Comparison of ENCODE assay signal across 1 cellular context in the genomic region with DNA sequence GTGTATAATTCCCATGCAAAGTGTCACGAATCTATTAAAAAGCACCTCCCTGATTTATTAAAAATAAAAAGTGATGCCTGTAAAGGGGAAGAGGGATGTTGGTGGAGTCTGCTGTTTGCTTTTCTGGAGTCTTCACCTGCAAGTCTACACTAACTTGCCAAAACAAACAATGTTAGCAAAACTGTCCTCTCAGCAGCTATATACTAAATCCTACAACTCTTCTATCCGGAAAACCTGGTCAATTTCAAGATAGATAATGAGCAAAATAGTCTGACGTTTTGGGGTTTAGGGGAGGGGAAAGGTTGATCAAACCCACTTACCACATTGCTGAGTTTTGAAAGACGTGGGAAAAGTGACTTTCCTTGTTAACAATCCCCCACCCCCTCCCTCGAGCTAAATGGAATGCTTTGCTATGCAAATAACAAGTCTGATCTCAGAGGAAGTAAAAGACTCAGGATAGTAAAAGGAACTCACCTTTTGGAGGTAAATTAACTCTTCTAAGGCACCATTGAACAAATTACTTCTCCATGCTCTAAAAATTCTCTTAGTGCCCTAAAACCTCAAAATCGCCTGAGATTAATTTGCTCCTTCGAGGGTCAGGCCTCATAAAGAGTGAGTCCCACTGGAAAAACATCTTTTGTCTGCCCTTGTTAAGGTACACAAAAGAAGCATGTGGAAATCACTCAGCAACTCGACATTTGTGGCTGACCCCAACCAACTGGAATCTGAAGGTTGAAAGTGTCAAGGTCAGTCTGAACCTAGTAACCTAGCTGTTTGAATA.
TF ChIP-seq lines count a peak whose summit lies in the region.

No MANE protein-coding gene starts in this region.

TF ChIP-seq in HepG2, 621 proteins besides CTCF, POLR2A, EP300 and RAD21 (continued from another document and continues in another):
- TF ChIP-seq, protein P1, sequence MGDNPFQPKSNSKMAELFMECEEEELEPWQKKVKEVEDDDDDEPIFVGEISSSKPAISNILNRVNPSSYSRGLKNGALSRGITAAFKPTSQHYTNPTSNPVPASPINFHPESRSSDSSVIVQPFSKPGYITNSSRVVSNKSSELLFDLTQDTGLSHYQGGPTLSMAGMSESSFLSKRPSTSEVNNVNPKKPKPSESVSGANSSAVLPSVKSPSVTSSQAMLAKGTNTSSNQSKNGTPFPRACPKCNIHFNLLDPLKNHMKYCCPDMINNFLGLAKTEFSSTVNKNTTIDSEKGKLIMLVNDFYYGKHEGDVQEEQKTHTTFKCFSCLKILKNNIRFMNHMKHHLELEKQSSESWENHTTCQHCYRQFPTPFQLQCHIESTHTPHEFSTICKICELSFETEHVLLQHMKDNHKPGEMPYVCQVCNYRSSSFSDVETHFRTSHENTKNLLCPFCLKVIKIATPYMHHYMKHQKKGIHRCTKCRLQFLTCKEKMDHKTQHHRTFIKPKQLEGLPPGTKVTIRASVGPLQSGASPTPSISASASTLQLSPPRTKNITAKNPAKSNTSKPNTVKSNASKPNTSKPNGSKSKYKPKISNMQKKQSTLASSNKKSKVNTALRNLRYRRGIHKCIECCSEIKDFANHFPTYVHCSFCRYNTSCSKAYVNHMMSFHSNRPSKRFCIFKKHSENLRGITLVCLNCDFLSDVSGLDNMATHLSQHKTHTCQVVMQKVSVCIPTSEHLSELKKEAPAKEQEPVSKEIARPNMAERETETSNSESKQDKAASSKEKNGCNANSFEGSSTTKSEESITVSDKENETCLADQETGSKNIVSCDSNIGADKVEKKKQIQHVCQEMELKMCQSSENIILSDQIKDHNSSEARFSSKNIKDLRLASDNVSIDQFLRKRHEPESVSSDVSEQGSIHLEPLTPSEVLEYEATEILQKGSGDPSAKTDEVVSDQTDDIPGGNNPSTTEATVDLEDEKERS (CRISPR knock-in tag; IDR thresholded peaks at IDR 0.05): no peak
- TF ChIP-seq STAT5B (CRISPR knock-in tag; IDR thresholded peaks at IDR 0.05) (no peak), FOXO1 (CRISPR knock-in tag; IDR thresholded peaks at IDR 0.05) (peak; percentile 61; the same call in 1 of the 2 replicates), ZFAT (CRISPR knock-in tag; conservative IDR thresholded peaks at IDR 0.05) (no peak), ZSCAN12 (CRISPR knock-in tag; IDR thresholded peaks at IDR 0.05) (no peak), ZBTB7A (CRISPR knock-in tag; IDR thresholded peaks at IDR 0.05) (no peak), NKX3-1 (CRISPR knock-in tag; IDR thresholded peaks at IDR 0.05) (no peak), ZNF780A (CRISPR knock-in tag; IDR thresholded peaks at IDR 0.05) (no peak), SIN3A (IDR thresholded peaks at IDR 0.05; ENCODE audit: borderline replicate concordance, low read depth, low read length) (no peak; the same call in 1 of the 2 replicates), ZNF746 (CRISPR knock-in tag; IDR thresholded peaks at IDR 0.05) (no peak), SIX1 (CRISPR knock-in tag; IDR thresholded peaks at IDR 0.05; ENCODE audit: borderline replicate concordance) (no peak), KDM5A (IDR thresholded peaks at IDR 0.05; ENCODE audit: borderline replicate concordance, low read length) (no peak; the same call in 1 of the 2 replicates), SNAI1 (CRISPR knock-in tag; IDR thresholded peaks at IDR 0.05; ENCODE audit: borderline replicate concordance) (no peak), KAT2B (IDR thresholded peaks at IDR 0.05; ENCODE audit: borderline replicate concordance, low read depth, low read length) (no peak), NFYC (CRISPR knock-in tag; IDR thresholded peaks at IDR 0.05) (no peak), ZNF720 (CRISPR knock-in tag; IDR thresholded peaks at IDR 0.05) (no peak), EED (CRISPR knock-in tag; IDR thresholded peaks at IDR 0.05) (no peak), BRD4 (CRISPR knock-in tag; IDR thresholded peaks at IDR 0.05) (no peak), RXRB (CRISPR knock-in tag; IDR thresholded peaks at IDR 0.05; ENCODE audit: borderline replicate concordance) (peak; percentile 79; the same call in 1 of the 2 replicates), U2AF2 (IDR thresholded peaks at IDR 0.05; ENCODE audit: low read depth, low read length) (no peak), MAF1 (CRISPR knock-in tag; IDR thresholded peaks at IDR 0.05; ENCODE audit: borderline replicate concordance) (no peak), HOXD1 (CRISPR knock-in tag; IDR thresholded peaks at IDR 0.05) (no peak), FOXA1 (IDR thresholded peaks at IDR 0.05) (no peak), FOXA1 (CRISPR knock-in tag; IDR thresholded peaks at IDR 0.05) (no peak), ZNF335 (CRISPR knock-in tag; IDR thresholded peaks at IDR 0.05) (no peak), ZNF644 (CRISPR knock-in tag; IDR thresholded peaks at IDR 0.05; ENCODE audit: low read depth) (peak; percentile 70; the same call in 1 of the 2 replicates), MLLT10 (CRISPR knock-in tag; IDR thresholded peaks at IDR 0.05) (no peak), KAT7 (CRISPR knock-in tag; IDR thresholded peaks at IDR 0.05; ENCODE audit: borderline replicate concordance) (no peak), MED8 (CRISPR knock-in tag; IDR thresholded peaks at IDR 0.05; ENCODE audit: insufficient replicate concordance) (no peak), ZNF333 (CRISPR knock-in tag; IDR thresholded peaks at IDR 0.05; ENCODE audit: borderline replicate concordance) (no peak), NCOA1 (CRISPR knock-in tag; IDR thresholded peaks at IDR 0.05) (no peak), NFKBIZ (CRISPR knock-in tag; IDR thresholded peaks at IDR 0.05) (0 out of 2 replicates have a peak, but pooled peaks have one; percentile 21), SETDB1 (CRISPR knock-in tag; IDR thresholded peaks at IDR 0.05; ENCODE audit: borderline replicate concordance) (no peak), CREB1 (IDR thresholded peaks at IDR 0.05) (no peak), CREB1 (CRISPR knock-in tag; IDR thresholded peaks at IDR 0.05) (peak; percentile 58; the same call in 1 of the 2 replicates), CCAR2 (optimal IDR thresholded peaks at IDR 0.05; ENCODE audit: low read depth, low read length) (no peak), ESRRA (CRISPR knock-in tag; IDR thresholded peaks at IDR 0.05; ENCODE audit: low read depth) (peak; percentile 89), ATF1 (CRISPR knock-in tag; IDR thresholded peaks at IDR 0.05) (no peak), DNMT1 (CRISPR knock-in tag; IDR thresholded peaks at IDR 0.05) (no peak), ZC3H13 (CRISPR knock-in tag; IDR thresholded peaks at IDR 0.05) (no peak), CHCHD3 (CRISPR knock-in tag; IDR thresholded peaks at IDR 0.05) (no peak), ZNF567 (CRISPR knock-in tag; IDR thresholded peaks at IDR 0.05; ENCODE audit: borderline replicate concordance) (no peak), ZNF883 (CRISPR knock-in tag; IDR thresholded peaks at IDR 0.05; ENCODE audit: not compliant biosample characterization) (no peak), TCF12 (IDR thresholded peaks at IDR 0.05) (no peak), TCF12 (CRISPR knock-in tag; IDR thresholded peaks at IDR 0.05) (no peak), ERF (CRISPR knock-in tag; IDR thresholded peaks at IDR 0.05) (no peak), ZKSCAN8 (CRISPR knock-in tag; IDR thresholded peaks at IDR 0.05; ENCODE audit: borderline replicate concordance) (peak; percentile 17; the same call in 1 of the 2 replicates), ISL2 (CRISPR knock-in tag; IDR thresholded peaks at IDR 0.05) (peak; percentile 55; the same call in 1 of the 2 replicates), MTF2 (CRISPR knock-in tag; IDR thresholded peaks at IDR 0.05; ENCODE audit: borderline replicate concordance) (no peak), TCF7L2 (IDR thresholded peaks at IDR 0.05; ENCODE audit: low read depth, low read length) (no peak), TBX3 (IDR thresholded peaks at IDR 0.05; ENCODE audit: borderline replicate concordance) (no peak)
- TF ChIP-seq, protein P2, sequence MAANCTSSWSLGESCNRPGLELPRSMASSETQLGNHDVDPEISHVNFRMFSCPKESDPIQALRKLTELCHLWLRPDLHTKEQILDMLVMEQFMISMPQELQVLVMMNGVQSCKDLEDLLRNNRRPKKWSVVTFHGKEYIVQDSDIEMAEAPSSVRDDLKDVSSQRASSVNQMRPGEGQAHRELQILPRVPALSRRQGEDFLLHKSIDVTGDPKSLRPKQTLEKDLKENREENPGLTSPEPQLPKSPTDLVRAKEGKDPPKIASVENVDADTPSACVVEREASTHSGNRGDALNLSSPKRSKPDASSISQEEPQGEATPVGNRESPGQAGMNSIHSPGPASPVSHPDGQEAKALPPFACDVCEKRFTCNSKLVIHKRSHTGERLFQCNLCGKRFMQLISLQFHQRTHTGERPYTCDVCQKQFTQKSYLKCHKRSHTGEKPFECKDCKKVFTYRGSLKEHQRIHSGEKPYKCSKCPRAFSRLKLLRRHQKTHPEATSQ (CRISPR knock-in tag; IDR thresholded peaks at IDR 0.05; ENCODE audit: borderline replicate concordance): no peak
- TF ChIP-seq, protein P3, sequence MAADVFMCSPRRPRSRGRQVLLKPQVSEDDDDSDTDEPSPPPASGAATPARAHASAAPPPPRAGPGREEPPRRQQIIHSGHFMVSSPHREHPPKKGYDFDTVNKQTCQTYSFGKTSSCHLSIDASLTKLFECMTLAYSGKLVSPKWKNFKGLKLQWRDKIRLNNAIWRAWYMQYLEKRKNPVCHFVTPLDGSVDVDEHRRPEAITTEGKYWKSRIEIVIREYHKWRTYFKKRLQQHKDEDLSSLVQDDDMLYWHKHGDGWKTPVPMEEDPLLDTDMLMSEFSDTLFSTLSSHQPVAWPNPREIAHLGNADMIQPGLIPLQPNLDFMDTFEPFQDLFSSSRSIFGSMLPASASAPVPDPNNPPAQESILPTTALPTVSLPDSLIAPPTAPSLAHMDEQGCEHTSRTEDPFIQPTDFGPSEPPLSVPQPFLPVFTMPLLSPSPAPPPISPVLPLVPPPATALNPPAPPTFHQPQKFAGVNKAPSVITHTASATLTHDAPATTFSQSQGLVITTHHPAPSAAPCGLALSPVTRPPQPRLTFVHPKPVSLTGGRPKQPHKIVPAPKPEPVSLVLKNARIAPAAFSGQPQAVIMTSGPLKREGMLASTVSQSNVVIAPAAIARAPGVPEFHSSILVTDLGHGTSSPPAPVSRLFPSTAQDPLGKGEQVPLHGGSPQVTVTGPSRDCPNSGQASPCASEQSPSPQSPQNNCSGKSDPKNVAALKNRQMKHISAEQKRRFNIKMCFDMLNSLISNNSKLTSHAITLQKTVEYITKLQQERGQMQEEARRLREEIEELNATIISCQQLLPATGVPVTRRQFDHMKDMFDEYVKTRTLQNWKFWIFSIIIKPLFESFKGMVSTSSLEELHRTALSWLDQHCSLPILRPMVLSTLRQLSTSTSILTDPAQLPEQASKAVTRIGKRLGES (CRISPR knock-in tag; IDR thresholded peaks at IDR 0.05; ENCODE audit: borderline replicate concordance): no peak
- TF ChIP-seq, protein P4, sequence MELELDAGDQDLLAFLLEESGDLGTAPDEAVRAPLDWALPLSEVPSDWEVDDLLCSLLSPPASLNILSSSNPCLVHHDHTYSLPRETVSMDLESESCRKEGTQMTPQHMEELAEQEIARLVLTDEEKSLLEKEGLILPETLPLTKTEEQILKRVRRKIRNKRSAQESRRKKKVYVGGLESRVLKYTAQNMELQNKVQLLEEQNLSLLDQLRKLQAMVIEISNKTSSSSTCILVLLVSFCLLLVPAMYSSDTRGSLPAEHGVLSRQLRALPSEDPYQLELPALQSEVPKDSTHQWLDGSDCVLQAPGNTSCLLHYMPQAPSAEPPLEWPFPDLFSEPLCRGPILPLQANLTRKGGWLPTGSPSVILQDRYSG (CRISPR knock-in tag; IDR thresholded peaks at IDR 0.05): no peak
- TF ChIP-seq, protein P5, sequence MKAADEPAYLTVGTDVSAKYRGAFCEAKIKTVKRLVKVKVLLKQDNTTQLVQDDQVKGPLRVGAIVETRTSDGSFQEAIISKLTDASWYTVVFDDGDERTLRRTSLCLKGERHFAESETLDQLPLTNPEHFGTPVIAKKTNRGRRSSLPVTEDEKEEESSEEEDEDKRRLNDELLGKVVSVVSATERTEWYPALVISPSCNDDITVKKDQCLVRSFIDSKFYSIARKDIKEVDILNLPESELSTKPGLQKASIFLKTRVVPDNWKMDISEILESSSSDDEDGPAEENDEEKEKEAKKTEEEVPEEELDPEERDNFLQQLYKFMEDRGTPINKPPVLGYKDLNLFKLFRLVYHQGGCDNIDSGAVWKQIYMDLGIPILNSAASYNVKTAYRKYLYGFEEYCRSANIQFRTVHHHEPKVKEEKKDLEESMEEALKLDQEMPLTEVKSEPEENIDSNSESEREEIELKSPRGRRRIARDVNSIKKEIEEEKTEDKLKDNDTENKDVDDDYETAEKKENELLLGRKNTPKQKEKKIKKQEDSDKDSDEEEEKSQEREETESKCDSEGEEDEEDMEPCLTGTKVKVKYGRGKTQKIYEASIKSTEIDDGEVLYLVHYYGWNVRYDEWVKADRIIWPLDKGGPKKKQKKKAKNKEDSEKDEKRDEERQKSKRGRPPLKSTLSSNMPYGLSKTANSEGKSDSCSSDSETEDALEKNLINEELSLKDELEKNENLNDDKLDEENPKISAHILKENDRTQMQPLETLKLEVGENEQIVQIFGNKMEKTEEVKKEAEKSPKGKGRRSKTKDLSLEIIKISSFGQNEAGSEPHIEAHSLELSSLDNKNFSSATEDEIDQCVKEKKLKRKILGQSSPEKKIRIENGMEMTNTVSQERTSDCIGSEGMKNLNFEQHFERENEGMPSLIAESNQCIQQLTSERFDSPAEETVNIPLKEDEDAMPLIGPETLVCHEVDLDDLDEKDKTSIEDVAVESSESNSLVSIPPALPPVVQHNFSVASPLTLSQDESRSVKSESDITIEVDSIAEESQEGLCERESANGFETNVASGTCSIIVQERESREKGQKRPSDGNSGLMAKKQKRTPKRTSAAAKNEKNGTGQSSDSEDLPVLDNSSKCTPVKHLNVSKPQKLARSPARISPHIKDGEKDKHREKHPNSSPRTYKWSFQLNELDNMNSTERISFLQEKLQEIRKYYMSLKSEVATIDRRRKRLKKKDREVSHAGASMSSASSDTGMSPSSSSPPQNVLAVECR (CRISPR knock-in tag; IDR thresholded peaks at IDR 0.05; ENCODE audit: borderline replicate concordance): no peak; the same call in 1 of the 2 replicates
- TF ChIP-seq, protein P6, sequence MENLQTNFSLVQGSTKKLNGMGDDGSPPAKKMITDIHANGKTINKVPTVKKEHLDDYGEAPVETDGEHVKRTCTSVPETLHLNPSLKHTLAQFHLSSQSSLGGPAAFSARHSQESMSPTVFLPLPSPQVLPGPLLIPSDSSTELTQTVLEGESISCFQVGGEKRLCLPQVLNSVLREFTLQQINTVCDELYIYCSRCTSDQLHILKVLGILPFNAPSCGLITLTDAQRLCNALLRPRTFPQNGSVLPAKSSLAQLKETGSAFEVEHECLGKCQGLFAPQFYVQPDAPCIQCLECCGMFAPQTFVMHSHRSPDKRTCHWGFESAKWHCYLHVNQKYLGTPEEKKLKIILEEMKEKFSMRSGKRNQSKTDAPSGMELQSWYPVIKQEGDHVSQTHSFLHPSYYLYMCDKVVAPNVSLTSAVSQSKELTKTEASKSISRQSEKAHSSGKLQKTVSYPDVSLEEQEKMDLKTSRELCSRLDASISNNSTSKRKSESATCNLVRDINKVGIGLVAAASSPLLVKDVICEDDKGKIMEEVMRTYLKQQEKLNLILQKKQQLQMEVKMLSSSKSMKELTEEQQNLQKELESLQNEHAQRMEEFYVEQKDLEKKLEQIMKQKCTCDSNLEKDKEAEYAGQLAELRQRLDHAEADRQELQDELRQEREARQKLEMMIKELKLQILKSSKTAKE (CRISPR knock-in tag; IDR thresholded peaks at IDR 0.05; ENCODE audit: borderline replicate concordance): peak; percentile 64; the same call in 1 of the 2 replicates
